Comparison of ENCODE assay signal across 1 cellular context in genomic region chr2:85303780-85304531, GRCh38.
TF ChIP-seq lines count a peak whose summit lies in the region.

No MANE protein-coding gene starts in this region.

TF ChIP-seq in HepG2, 621 proteins besides CTCF, POLR2A, EP300 and RAD21 (continued from another document):
- TF ChIP-seq, protein P1, sequence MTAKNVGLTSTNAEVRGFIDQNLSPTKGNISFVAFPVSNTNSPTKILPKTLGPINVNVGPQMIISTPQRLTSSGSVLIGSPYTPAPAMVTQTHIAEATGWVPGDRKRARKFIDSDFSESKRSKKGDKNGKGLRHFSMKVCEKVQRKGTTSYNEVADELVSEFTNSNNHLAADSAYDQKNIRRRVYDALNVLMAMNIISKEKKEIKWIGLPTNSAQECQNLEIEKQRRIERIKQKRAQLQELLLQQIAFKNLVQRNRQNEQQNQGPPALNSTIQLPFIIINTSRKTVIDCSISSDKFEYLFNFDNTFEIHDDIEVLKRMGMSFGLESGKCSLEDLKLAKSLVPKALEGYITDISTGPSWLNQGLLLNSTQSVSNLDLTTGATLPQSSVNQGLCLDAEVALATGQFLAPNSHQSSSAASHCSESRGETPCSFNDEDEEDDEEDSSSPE (CRISPR knock-in tag; IDR thresholded peaks at IDR 0.05), result no peak
- TF ChIP-seq ZBTB38 (CRISPR knock-in tag; IDR thresholded peaks at IDR 0.05), result peak; percentile 22
- no peak for TF ChIP-seq TBL1XR1 (IDR thresholded peaks at IDR 0.05; ENCODE audit: borderline replicate concordance, low read length, partially characterized antibody)
- no peak for TF ChIP-seq MXD4 (CRISPR knock-in tag; IDR thresholded peaks at IDR 0.05)
- no peak for TF ChIP-seq RFX5 (IDR thresholded peaks at IDR 0.05; ENCODE audit: low read depth, low read length)
- TF ChIP-seq ZXDC (CRISPR knock-in tag; IDR thresholded peaks at IDR 0.05), result no peak
- TF ChIP-seq, protein P2, sequence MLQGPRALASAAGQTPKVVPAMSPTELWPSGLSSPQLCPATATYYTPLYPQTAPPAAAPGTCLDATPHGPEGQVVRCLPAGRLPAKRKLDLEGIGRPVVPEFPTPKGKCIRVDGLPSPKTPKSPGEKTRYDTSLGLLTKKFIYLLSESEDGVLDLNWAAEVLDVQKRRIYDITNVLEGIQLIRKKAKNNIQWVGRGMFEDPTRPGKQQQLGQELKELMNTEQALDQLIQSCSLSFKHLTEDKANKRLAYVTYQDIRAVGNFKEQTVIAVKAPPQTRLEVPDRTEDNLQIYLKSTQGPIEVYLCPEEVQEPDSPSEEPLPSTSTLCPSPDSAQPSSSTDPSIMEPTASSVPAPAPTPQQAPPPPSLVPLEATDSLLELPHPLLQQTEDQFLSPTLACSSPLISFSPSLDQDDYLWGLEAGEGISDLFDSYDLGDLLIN (CRISPR knock-in tag; IDR thresholded peaks at IDR 0.05; ENCODE audit: borderline replicate concordance), result no peak
- TF ChIP-seq, protein P3, sequence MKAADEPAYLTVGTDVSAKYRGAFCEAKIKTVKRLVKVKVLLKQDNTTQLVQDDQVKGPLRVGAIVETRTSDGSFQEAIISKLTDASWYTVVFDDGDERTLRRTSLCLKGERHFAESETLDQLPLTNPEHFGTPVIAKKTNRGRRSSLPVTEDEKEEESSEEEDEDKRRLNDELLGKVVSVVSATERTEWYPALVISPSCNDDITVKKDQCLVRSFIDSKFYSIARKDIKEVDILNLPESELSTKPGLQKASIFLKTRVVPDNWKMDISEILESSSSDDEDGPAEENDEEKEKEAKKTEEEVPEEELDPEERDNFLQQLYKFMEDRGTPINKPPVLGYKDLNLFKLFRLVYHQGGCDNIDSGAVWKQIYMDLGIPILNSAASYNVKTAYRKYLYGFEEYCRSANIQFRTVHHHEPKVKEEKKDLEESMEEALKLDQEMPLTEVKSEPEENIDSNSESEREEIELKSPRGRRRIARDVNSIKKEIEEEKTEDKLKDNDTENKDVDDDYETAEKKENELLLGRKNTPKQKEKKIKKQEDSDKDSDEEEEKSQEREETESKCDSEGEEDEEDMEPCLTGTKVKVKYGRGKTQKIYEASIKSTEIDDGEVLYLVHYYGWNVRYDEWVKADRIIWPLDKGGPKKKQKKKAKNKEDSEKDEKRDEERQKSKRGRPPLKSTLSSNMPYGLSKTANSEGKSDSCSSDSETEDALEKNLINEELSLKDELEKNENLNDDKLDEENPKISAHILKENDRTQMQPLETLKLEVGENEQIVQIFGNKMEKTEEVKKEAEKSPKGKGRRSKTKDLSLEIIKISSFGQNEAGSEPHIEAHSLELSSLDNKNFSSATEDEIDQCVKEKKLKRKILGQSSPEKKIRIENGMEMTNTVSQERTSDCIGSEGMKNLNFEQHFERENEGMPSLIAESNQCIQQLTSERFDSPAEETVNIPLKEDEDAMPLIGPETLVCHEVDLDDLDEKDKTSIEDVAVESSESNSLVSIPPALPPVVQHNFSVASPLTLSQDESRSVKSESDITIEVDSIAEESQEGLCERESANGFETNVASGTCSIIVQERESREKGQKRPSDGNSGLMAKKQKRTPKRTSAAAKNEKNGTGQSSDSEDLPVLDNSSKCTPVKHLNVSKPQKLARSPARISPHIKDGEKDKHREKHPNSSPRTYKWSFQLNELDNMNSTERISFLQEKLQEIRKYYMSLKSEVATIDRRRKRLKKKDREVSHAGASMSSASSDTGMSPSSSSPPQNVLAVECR (CRISPR knock-in tag; IDR thresholded peaks at IDR 0.05; ENCODE audit: borderline replicate concordance), result no peak
